ENCODE assay signal across 2 cellular contexts in the genomic region with DNA sequence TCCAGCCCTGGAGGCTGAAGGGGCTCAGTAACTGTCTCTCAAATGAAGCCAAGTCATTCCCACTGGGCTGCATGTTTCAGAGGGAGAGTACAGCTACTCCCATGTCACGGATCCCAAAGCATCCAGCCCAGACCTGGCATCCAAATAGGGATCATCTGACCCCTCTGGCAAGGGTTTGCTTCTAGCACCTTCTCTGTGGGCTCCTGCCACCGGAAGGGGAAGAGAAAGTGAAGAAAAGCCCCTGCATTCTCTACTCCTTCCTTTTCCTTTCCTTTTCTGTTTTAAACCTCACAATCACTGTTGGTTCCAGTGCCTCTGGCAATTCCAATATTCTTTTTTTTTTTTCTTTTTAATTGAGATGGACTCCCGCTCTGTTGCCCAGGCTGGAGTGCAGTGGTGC.
TF ChIP-seq lines count a peak whose summit lies in the region.

No MANE protein-coding gene starts in this region.

TF ChIP-seq in IMR-90, 13 proteins besides CTCF, POLR2A, EP300 and RAD21:
- TF ChIP-seq SMC3 (IDR thresholded peaks at IDR 0.05; ENCODE audit: low read depth, low read length) (no peak), CEBPB (IDR thresholded peaks at IDR 0.05; ENCODE audit: low read depth, low read length) (no peak), CHD1 (IDR thresholded peaks at IDR 0.05; ENCODE audit: low read depth, low read length) (no peak), NFE2L2 (IDR thresholded peaks at IDR 0.05; ENCODE audit: low read depth, low read length) (no peak)
- TF ChIP-seq, protein P1, sequence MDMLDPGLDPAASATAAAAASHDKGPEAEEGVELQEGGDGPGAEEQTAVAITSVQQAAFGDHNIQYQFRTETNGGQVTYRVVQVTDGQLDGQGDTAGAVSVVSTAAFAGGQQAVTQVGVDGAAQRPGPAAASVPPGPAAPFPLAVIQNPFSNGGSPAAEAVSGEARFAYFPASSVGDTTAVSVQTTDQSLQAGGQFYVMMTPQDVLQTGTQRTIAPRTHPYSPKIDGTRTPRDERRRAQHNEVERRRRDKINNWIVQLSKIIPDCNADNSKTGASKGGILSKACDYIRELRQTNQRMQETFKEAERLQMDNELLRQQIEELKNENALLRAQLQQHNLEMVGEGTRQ (IDR thresholded peaks at IDR 0.05; ENCODE audit: low read depth, low read length) = no peak
- TF ChIP-seq, protein P2, sequence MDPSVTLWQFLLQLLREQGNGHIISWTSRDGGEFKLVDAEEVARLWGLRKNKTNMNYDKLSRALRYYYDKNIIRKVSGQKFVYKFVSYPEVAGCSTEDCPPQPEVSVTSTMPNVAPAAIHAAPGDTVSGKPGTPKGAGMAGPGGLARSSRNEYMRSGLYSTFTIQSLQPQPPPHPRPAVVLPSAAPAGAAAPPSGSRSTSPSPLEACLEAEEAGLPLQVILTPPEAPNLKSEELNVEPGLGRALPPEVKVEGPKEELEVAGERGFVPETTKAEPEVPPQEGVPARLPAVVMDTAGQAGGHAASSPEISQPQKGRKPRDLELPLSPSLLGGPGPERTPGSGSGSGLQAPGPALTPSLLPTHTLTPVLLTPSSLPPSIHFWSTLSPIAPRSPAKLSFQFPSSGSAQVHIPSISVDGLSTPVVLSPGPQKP (IDR thresholded peaks at IDR 0.05; ENCODE audit: borderline replicate concordance, low read depth, low read length) = no peak

TF ChIP-seq in GM12878, 131 proteins besides CTCF, POLR2A, EP300 and RAD21:
- TF ChIP-seq POU2F2 (IDR thresholded peaks at IDR 0.05; ENCODE audit: borderline replicate concordance, low read depth, low read length) = no peak
- no peak for TF ChIP-seq SMARCA5 (IDR thresholded peaks at IDR 0.05)
- TF ChIP-seq SREBF1 (IDR thresholded peaks at IDR 0.05; ENCODE audit: low read length) = no peak
- no peak for TF ChIP-seq MEF2B (IDR thresholded peaks at IDR 0.05; ENCODE audit: partially characterized antibody, poor library complexity, severe bottlenecking)
- TF ChIP-seq, protein P3, sequence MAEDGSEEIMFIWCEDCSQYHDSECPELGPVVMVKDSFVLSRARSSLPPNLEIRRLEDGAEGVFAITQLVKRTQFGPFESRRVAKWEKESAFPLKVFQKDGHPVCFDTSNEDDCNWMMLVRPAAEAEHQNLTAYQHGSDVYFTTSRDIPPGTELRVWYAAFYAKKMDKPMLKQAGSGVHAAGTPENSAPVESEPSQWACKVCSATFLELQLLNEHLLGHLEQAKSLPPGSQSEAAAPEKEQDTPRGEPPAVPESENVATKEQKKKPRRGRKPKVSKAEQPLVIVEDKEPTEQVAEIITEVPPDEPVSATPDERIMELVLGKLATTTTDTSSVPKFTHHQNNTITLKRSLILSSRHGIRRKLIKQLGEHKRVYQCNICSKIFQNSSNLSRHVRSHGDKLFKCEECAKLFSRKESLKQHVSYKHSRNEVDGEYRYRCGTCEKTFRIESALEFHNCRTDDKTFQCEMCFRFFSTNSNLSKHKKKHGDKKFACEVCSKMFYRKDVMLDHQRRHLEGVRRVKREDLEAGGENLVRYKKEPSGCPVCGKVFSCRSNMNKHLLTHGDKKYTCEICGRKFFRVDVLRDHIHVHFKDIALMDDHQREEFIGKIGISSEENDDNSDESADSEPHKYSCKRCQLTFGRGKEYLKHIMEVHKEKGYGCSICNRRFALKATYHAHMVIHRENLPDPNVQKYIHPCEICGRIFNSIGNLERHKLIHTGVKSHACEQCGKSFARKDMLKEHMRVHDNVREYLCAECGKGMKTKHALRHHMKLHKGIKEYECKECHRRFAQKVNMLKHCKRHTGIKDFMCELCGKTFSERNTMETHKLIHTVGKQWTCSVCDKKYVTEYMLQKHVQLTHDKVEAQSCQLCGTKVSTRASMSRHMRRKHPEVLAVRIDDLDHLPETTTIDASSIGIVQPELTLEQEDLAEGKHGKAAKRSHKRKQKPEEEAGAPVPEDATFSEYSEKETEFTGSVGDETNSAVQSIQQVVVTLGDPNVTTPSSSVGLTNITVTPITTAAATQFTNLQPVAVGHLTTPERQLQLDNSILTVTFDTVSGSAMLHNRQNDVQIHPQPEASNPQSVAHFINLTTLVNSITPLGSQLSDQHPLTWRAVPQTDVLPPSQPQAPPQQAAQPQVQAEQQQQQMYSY (CRISPR knock-in tag; IDR thresholded peaks at IDR 0.05) = no peak
- no peak for TF ChIP-seq MYB (IDR thresholded peaks at IDR 0.05; ENCODE audit: borderline replicate concordance, low read depth, low read length)
- TF ChIP-seq, protein P4, sequence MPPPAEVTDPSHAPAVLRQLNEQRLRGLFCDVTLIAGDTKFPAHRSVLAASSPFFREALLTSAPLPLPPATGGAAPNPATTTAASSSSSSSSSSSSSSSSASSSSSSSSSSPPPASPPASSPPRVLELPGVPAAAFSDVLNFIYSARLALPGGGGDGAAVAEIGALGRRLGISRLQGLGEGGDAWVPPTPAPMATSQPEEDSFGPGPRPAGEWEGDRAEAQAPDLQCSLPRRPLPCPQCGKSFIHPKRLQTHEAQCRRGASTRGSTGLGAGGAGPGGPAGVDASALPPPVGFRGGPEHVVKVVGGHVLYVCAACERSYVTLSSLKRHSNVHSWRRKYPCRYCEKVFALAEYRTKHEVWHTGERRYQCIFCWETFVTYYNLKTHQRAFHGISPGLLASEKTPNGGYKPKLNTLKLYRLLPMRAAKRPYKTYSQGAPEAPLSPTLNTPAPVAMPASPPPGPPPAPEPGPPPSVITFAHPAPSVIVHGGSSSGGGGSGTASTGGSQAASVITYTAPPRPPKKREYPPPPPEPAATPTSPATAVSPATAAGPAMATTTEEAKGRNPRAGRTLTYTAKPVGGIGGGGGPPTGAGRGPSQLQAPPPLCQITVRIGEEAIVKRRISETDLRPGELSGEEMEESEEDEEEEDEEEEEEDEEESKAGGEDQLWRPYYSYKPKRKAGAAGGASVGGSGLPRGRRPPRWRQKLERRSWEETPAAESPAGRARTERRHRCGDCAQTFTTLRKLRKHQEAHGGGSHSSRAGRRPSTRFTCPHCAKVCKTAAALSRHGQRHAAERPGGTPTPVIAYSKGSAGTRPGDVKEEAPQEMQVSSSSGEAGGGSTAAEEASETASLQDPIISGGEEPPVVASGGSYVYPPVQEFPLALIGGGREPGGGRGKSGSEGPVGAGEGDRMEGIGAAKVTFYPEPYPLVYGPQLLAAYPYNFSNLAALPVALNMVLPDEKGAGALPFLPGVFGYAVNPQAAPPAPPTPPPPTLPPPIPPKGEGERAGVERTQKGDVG (CRISPR knock-in tag; IDR thresholded peaks at IDR 0.05) = no peak
- TF ChIP-seq ZNF274 (IDR thresholded peaks at IDR 0.05; ENCODE audit: insufficient read depth, insufficient read length) = no peak
- TF ChIP-seq ZBED1 (IDR thresholded peaks at IDR 0.05; ENCODE audit: borderline replicate concordance) = no peak
- peak; percentile 54; the same call in 1 of the 2 replicates for TF ChIP-seq SPI1 (IDR thresholded peaks at IDR 0.05; ENCODE audit: borderline replicate concordance, insufficient read depth, low read depth, low read length)
- no peak for TF ChIP-seq SUZ12 (IDR thresholded peaks at IDR 0.05; ENCODE audit: unreplicated experiment)
- no peak for TF ChIP-seq KAT2A (conservative IDR thresholded peaks at IDR 0.05; ENCODE audit: control insufficient read depth, low read depth, low read length)
- TF ChIP-seq EZH2 (IDR thresholded peaks at IDR 0.05; ENCODE audit: borderline replicate concordance, control insufficient read depth, low read depth, low read length) = no peak
- peak; percentile 47; the same call in 1 of the 2 replicates for TF ChIP-seq IKZF1 (conservative IDR thresholded peaks at IDR 0.05)
- no peak for TF ChIP-seq SP1 (IDR thresholded peaks at IDR 0.05; ENCODE audit: low read depth, low read length)
- TF ChIP-seq SIX5 (IDR thresholded peaks at IDR 0.05; ENCODE audit: low read depth, low read length, severe bottlenecking) = no peak
- no peak for TF ChIP-seq FOS (IDR thresholded peaks at IDR 0.05; ENCODE audit: borderline replicate concordance, extremely low read depth, insufficient read length)
- peak; percentile 32 to 35; a peak in 2 of 4 replicates for TF ChIP-seq IKZF2 (IDR thresholded peaks at IDR 0.05)
- no peak for TF ChIP-seq RB1 (IDR thresholded peaks at IDR 0.05; ENCODE audit: borderline replicate concordance)
- peak in 1 of 2 experiments; percentile 30; a peak in 1 of 4 replicates for TF ChIP-seq ETV6 (conservative IDR thresholded peaks at IDR 0.05 in 1 of 2, IDR thresholded peaks at IDR 0.05 in 1 of 2; ENCODE audit: borderline replicate concordance in 1 of 2, low read depth in 1 of 2)
- TF ChIP-seq, protein P5, sequence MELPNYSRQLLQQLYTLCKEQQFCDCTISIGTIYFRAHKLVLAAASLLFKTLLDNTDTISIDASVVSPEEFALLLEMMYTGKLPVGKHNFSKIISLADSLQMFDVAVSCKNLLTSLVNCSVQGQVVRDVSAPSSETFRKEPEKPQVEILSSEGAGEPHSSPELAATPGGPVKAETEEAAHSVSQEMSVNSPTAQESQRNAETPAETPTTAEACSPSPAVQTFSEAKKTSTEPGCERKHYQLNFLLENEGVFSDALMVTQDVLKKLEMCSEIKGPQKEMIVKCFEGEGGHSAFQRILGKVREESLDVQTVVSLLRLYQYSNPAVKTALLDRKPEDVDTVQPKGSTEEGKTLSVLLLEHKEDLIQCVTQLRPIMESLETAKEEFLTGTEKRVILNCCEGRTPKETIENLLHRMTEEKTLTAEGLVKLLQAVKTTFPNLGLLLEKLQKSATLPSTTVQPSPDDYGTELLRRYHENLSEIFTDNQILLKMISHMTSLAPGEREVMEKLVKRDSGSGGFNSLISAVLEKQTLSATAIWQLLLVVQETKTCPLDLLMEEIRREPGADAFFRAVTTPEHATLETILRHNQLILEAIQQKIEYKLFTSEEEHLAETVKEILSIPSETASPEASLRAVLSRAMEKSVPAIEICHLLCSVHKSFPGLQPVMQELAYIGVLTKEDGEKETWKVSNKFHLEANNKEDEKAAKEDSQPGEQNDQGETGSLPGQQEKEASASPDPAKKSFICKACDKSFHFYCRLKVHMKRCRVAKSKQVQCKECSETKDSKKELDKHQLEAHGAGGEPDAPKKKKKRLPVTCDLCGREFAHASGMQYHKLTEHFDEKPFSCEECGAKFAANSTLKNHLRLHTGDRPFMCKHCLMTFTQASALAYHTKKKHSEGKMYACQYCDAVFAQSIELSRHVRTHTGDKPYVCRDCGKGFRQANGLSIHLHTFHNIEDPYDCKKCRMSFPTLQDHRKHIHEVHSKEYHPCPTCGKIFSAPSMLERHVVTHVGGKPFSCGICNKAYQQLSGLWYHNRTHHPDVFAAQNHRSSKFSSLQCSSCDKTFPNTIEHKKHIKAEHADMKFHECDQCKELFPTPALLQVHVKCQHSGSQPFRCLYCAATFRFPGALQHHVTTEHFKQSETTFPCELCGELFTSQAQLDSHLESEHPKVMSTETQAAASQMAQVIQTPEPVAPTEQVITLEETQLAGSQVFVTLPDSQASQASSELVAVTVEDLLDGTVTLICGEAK (IDR thresholded peaks at IDR 0.05; ENCODE audit: borderline replicate concordance) = no peak
- 0 out of 2 replicates have a peak, but pooled peaks have one; percentile 6 for TF ChIP-seq RUNX3 (IDR thresholded peaks at IDR 0.05; ENCODE audit: low read length)
- no peak for TF ChIP-seq YBX1 (IDR thresholded peaks at IDR 0.05)
- TF ChIP-seq, protein P6, sequence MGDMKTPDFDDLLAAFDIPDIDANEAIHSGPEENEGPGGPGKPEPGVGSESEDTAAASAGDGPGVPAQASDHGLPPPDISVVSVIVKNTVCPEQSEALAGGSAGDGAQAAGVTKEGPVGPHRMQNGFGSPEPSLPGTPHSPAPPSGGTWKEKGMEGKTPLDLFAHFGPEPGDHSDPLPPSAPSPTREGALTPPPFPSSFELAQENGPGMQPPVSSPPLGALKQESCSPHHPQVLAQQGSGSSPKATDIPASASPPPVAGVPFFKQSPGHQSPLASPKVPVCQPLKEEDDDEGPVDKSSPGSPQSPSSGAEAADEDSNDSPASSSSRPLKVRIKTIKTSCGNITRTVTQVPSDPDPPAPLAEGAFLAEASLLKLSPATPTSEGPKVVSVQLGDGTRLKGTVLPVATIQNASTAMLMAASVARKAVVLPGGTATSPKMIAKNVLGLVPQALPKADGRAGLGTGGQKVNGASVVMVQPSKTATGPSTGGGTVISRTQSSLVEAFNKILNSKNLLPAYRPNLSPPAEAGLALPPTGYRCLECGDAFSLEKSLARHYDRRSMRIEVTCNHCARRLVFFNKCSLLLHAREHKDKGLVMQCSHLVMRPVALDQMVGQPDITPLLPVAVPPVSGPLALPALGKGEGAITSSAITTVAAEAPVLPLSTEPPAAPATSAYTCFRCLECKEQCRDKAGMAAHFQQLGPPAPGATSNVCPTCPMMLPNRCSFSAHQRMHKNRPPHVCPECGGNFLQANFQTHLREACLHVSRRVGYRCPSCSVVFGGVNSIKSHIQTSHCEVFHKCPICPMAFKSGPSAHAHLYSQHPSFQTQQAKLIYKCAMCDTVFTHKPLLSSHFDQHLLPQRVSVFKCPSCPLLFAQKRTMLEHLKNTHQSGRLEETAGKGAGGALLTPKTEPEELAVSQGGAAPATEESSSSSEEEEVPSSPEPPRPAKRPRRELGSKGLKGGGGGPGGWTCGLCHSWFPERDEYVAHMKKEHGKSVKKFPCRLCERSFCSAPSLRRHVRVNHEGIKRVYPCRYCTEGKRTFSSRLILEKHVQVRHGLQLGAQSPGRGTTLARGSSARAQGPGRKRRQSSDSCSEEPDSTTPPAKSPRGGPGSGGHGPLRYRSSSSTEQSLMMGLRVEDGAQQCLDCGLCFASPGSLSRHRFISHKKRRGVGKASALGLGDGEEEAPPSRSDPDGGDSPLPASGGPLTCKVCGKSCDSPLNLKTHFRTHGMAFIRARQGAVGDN (IDR thresholded peaks at IDR 0.05) = no peak
- TF ChIP-seq, protein P7, sequence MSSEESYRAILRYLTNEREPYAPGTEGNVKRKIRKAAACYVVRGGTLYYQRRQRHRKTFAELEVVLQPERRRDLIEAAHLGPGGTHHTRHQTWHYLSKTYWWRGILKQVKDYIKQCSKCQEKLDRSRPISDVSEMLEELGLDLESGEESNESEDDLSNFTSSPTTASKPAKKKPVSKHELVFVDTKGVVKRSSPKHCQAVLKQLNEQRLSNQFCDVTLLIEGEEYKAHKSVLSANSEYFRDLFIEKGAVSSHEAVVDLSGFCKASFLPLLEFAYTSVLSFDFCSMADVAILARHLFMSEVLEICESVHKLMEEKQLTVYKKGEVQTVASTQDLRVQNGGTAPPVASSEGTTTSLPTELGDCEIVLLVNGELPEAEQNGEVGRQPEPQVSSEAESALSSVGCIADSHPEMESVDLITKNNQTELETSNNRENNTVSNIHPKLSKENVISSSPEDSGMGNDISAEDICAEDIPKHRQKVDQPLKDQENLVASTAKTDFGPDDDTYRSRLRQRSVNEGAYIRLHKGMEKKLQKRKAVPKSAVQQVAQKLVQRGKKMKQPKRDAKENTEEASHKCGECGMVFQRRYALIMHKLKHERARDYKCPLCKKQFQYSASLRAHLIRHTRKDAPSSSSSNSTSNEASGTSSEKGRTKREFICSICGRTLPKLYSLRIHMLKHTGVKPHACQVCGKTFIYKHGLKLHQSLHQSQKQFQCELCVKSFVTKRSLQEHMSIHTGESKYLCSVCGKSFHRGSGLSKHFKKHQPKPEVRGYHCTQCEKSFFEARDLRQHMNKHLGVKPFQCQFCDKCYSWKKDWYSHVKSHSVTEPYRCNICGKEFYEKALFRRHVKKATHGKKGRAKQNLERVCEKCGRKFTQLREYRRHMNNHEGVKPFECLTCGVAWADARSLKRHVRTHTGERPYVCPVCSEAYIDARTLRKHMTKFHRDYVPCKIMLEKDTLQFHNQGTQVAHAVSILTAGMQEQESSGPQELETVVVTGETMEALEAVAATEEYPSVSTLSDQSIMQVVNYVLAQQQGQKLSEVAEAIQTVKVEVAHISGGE (CRISPR knock-in tag; IDR thresholded peaks at IDR 0.05) = no peak
TF ChIP-seq in GM12878: peak in this region for 5.
